ENCODE assay signal across 29 cellular contexts in genomic region chr15:33028495-33028894, GRCh38.
DNase-seq lines count a peak whose midpoint lies in the region; ATAC-seq and TF ChIP-seq lines count a peak whose summit lies in the region.
"Had no signal": no experiment of that assay in that cellular context is flagged by ENCODE, and none has a peak within 500 bp of the region (broad histone marks: within the 10 kb centered on the region; RNA-seq: fewer than 3 reads in every experiment).

No MANE protein-coding gene starts in this region.

- H3K14ac ChIP-seq in IMR-90 (replicated peaks; ENCODE audit: low read depth, low read length): 0 out of 2 replicates have a peak overlapping the region, but pooled peaks have one; percentile 35

- POLR2A ChIA-PET in IMR-90 (lab: Charles Lee; ENCODE audit: unreplicated experiment): no interaction called here

- in situ Hi-C loops in IMR-90 (cut with MboI; ENCODE audit: low sequenced_read_pairs): no loop called here

- intact Hi-C loops in IMR-90 (cut with micrococcal nuclease) (no loop called here), head of caudate nucleus (cut with DNase I) (no loop called here)

- H3K79me1 ChIP-seq in IMR-90 (ENCODE audit: low read depth in 1 of 2, low read length in 2 of 2): peaks cover 11 to 56% of the 10 kb centered on the region in 2 experiments; a peak in 2 of 4 replicates

- H3K4me1 Mint-ChIP-seq in osteocyte (ENCODE audit: unreplicated experiment): peaks cover 52% of the 10 kb centered on the region

- no peak overlapping the region for H3K18ac ChIP-seq in IMR-90 (ENCODE audit: low read depth, low read length)

- no peaks in the 10 kb centered on the region for H3K36me3 Mint-ChIP-seq in osteocyte (ENCODE audit: unreplicated experiment)
- H3K36me3 Mint-ChIP-seq: activated naive CD4-positive, alpha-beta T cell treated with anti-CD3 and anti-CD28 coated beads, Interleukin-2, amount 50 U/mL, for 72 hours had no signal

- TF ChIP-seq CTCF in IMR-90 (conservative IDR thresholded peaks at IDR 0.05; ENCODE audit: low read depth, low read length) (no peak), fibroblast of lung (conservative IDR thresholded peaks at IDR 0.05 in 1 of 2, IDR thresholded peaks at IDR 0.05 in 1 of 2; ENCODE audit: low read depth in 1 of 2, low read length in 2 of 2) (no peak), osteocyte (IDR thresholded peaks at IDR 0.05) (no peak)

- H3K4me1 ChIP-seq in IMR-90 (ENCODE audit: control insufficient read depth, insufficient read depth, low read length) (peaks cover 16% of the 10 kb centered on the region), fibroblast of lung (ENCODE audit: control insufficient read depth, extremely low read depth, insufficient read depth, low read length) (peaks cover 10% of the 10 kb centered on the region)
- H3K4me1 ChIP-seq: Caco-2, Peyer's patch, vagina had no signal

- H4K8ac ChIP-seq in IMR-90 (ENCODE audit: low read depth in 2 of 2, low read length in 2 of 2): no peak overlapping the region

- no peak overlapping the region for H4K5ac ChIP-seq in IMR-90 (ENCODE audit: low read depth, low read length)

- H2BK120ac ChIP-seq in IMR-90 (ENCODE audit: low read depth, low read length): no peak overlapping the region

- no peak overlapping the region for H2AK9ac ChIP-seq in IMR-90 (replicated peaks; ENCODE audit: low read depth, low read length, poor library complexity)

- peaks cover 55% of the 10 kb centered on the region; the same call in 1 of the 2 replicates for H4K20me1 ChIP-seq in IMR-90 (ENCODE audit: insufficient read depth, low read length)
- no peaks in the 10 kb centered on the region for H4K20me1 ChIP-seq in fibroblast of lung (ENCODE audit: control insufficient read depth, extremely low read depth, insufficient read depth, low read length)

- H3K27ac Mint-ChIP-seq in osteocyte (ENCODE audit: unreplicated experiment): peak overlapping the region; percentile 75
- H3K27ac Mint-ChIP-seq: activated CD8-positive, alpha-beta T cell treated with anti-CD3 and anti-CD28 coated beads for 36 hours; activated T-helper 2 cell treated with anti-CD3 and anti-CD28 coated beads, Interferon-gamma antibody, Interleukin-2, Interleukin-4, amounts not matched to agents 10 μg/mL and 5 μg/mL and 100 μg/mL, durations not matched to agents 14 hours and 24 hours and 36 hours; progenitor cell of endocrine pancreas had no signal

- dilution Hi-C loops in IMR-90 (cut with HindIII; ENCODE audit: low sequenced_read_pairs, unreplicated experiment): no loop called here

- no peak for ATAC-seq in IMR-90 (ENCODE audit: low read depth)
- no peak for ATAC-seq in GM18868 (IDR thresholded peaks at IDR 0.05; ENCODE audit: unreplicated experiment)
- ATAC-seq: activated CD8-positive, alpha-beta T cell treated with anti-CD3 and anti-CD28 coated beads for 36 hours; esophagus mucosa; HepG2; sciatic nerve had no signal

- no peak overlapping the region for H3K4me3 ChIP-seq in IMR-90 (ENCODE audit: insufficient read depth, low read depth, low read length)
- H3K4me3 ChIP-seq in fibroblast of lung (replicated peaks in 1 of 4; ENCODE audit: control extremely low read depth in 1 of 4, insufficient read depth in 1 of 4, low read depth in 3 of 4, low read length in 4 of 4): no peak overlapping the region
- H3K4me3 ChIP-seq: cardiac muscle cell, lung, Peyer's patch, SJSA1, vagina had no signal

- H2AK5ac ChIP-seq in IMR-90 (ENCODE audit: low read depth, low read length): no peak overlapping the region

- no peak for TF ChIP-seq RAD21 in IMR-90 (IDR thresholded peaks at IDR 0.05; ENCODE audit: low read length)

- DNase-seq in IMR-90 (peak; percentile 37), RPMI8226 (peak; percentile 25), fibroblast of lung (ENCODE audit: low read depth in 2 of 2) (peak; percentile 25 to 29), osteocyte (ENCODE audit: extremely low spot score, unreplicated experiment) (no peak), head of caudate nucleus (no peak), NOMO-1 treated with dmso at 0.1 percent for 144 hours (lab: John Stamatoyannopoulos, UW; ENCODE audit: unreplicated experiment) (no peak)
- no peak for DNase-seq in activated CD4-positive, alpha-beta T cell treated with anti-CD3 and anti-CD28 coated beads for 48 hours
- DNase-seq: activated CD4-positive, alpha-beta T cell treated with anti-CD3 and anti-CD28 coated beads for 1 hour; activated CD8-positive, alpha-beta T cell treated with anti-CD3 and anti-CD28 coated beads for 36 hours; anterior cingulate cortex; Caco-2; GOT3; islet precursor cell; NCI-H1048; NCI-H187 treated with DMSO at 0.1 percent for 48 hours; Peyer's patch; stimulated activated naive CD4-positive, alpha-beta T cell had no signal

- H2BK20ac ChIP-seq in IMR-90 (ENCODE audit: low read depth, low read length): no peak overlapping the region

- BruUV-seq in IMR-90 (replicated peaks; lab: Mats Ljungman, UMichigan): no TSS peak

- no CpG with 5 or more reads among the region's 4 CpGs for WGBS in IMR-90 (ENCODE audit: extremely low coverage in 2 of 2, insufficient read length in 1 of 2), 2 experiments

- H3K56ac ChIP-seq in IMR-90 (ENCODE audit: extremely low read depth, insufficient read depth, low read length): no peak overlapping the region

- H3K4ac ChIP-seq in IMR-90 (ENCODE audit: low read depth, low read length): no peak overlapping the region

- CTCF ChIA-PET in IMR-90 (lab: Yijun Ruan, JAX): no interaction called here

- H3K27me3 Mint-ChIP-seq in osteocyte (ENCODE audit: unreplicated experiment): no peaks in the 10 kb centered on the region
- H3K27me3 Mint-ChIP-seq: activated CD8-positive, alpha-beta T cell treated with anti-CD3 and anti-CD28 coated beads for 36 hours; progenitor cell of endocrine pancreas had no signal

- H2BK15ac ChIP-seq in IMR-90 (ENCODE audit: low read depth, low read length): no peak overlapping the region

- peak overlapping the region; percentile 46; the same call in 1 of the 2 replicates for H3K9ac ChIP-seq in IMR-90 (ENCODE audit: low read depth, low read length)
- no peak overlapping the region for H3K9ac ChIP-seq in fibroblast of lung (ENCODE audit: insufficient read depth, low read length)

- H4K91ac ChIP-seq in IMR-90 (ENCODE audit: insufficient read depth, low read depth, low read length): no peak overlapping the region

- no peak overlapping the region for H3K4me3 Mint-ChIP-seq in osteocyte (ENCODE audit: unreplicated experiment)
- H3K4me3 Mint-ChIP-seq: activated CD8-positive, alpha-beta T cell treated with anti-CD3 and anti-CD28 coated beads for 36 hours had no signal

- H3K27ac ChIP-seq in IMR-90 (ENCODE audit: insufficient read depth, low read length) (peak overlapping the region; percentile 25; the same call in 1 of the 2 replicates), fibroblast of lung (ENCODE audit: insufficient read depth, low read length) (no peak overlapping the region)
- H3K27ac ChIP-seq: cardiac muscle cell, neutrophil, Peyer's patch, SJSA1, vagina had no signal

- no peaks in the 10 kb centered on the region; the same call in 1 of the 2 replicates for H3K9me1 ChIP-seq in IMR-90 (ENCODE audit: insufficient read depth, low read length)

- no peaks in the 10 kb centered on the region for H3K9me3 Mint-ChIP-seq in osteocyte (ENCODE audit: unreplicated experiment)
- H3K9me3 Mint-ChIP-seq: activated CD8-positive, alpha-beta T cell treated with anti-CD3 and anti-CD28 coated beads for 36 hours; activated naive CD4-positive, alpha-beta T cell treated with anti-CD3 and anti-CD28 coated beads, Interleukin-2, amount 50 U/mL, for 72 hours; activated T-helper 2 cell treated with anti-CD3 and anti-CD28 coated beads, Interferon-gamma antibody, Interleukin-2, Interleukin-4, amounts not matched to agents 10 μg/mL and 5 μg/mL and 100 μg/mL, durations not matched to agents 14 hours and 24 hours and 36 hours had no signal

- peaks cover 54% of the 10 kb centered on the region for H3K79me2 ChIP-seq in fibroblast of lung (ENCODE audit: control insufficient read depth, insufficient read depth, low read length)

- H2AFZ ChIP-seq in IMR-90 (replicated peaks; ENCODE audit: low read length, poor library complexity) (no peak overlapping the region), fibroblast of lung (ENCODE audit: low read length) (no peak overlapping the region)

- no peaks in the 10 kb centered on the region for H3K27me3 ChIP-seq in IMR-90 (ENCODE audit: control insufficient read depth, insufficient read depth, low read length)
- H3K27me3 ChIP-seq in fibroblast of lung (ENCODE audit: control insufficient read depth, insufficient read depth, low read length): no peaks in the 10 kb centered on the region
- H3K27me3 ChIP-seq: cardiac muscle cell, neutrophil, Peyer's patch, SJSA1, vagina had no signal

- H3K4me2 ChIP-seq in IMR-90 (ENCODE audit: low read depth, low read length) (peak overlapping the region; percentile 23), fibroblast of lung (ENCODE audit: extremely low read depth, insufficient read depth, low read length) (no peak overlapping the region)

- H3K9me3 ChIP-seq in IMR-90 (ENCODE audit: control insufficient read depth, insufficient read depth, low read length): no peaks in the 10 kb centered on the region
- H3K9me3 ChIP-seq in fibroblast of lung (ENCODE audit: control insufficient read depth, insufficient read depth, low read depth, low read length): no peaks in the 10 kb centered on the region
- H3K9me3 ChIP-seq: Caco-2, neutrophil, Peyer's patch, SJSA1, vagina had no signal

- H2BK5ac ChIP-seq in IMR-90 (ENCODE audit: low read depth, low read length, poor library complexity, severe bottlenecking): no peak overlapping the region

- H3K23ac ChIP-seq in IMR-90 (ENCODE audit: low read depth, low read length): 0 out of 2 replicates have a peak overlapping the region, but pooled peaks have one; percentile 66

- H3K36me3 ChIP-seq in IMR-90 (ENCODE audit: control insufficient read depth, insufficient read depth, low read length): no peaks in the 10 kb centered on the region
- H3K36me3 ChIP-seq in fibroblast of lung (ENCODE audit: control insufficient read depth, insufficient read depth, low read length): no peaks in the 10 kb centered on the region
- H3K36me3 ChIP-seq: cardiac muscle cell, neutrophil, Peyer's patch, SJSA1, vagina had no signal

- no peak for TF ChIP-seq POLR2A in IMR-90 (IDR thresholded peaks at IDR 0.05; ENCODE audit: low read depth, low read length)

TF ChIP-seq in IMR-90, 13 proteins besides CTCF, POLR2A, EP300 and RAD21 (continues in another document):
- TF ChIP-seq CEBPB (IDR thresholded peaks at IDR 0.05; ENCODE audit: low read depth, low read length): no peak
- TF ChIP-seq ELK1 (IDR thresholded peaks at IDR 0.05; ENCODE audit: borderline replicate concordance, low read depth, low read length): no peak
- no peak for TF ChIP-seq FOS (IDR thresholded peaks at IDR 0.05; ENCODE audit: low read depth, low read length)

Comparison
In these comparisons a context has a peak if more than half of its experiments do, and no peak if none do; other contexts are left out.
1. DNase-seq: peak in IMR-90 (single experiment), RPMI8226 (single experiment) and fibroblast of lung (2 of 2); none in osteocyte (single experiment), activated CD4-positive, alpha-beta T cell treated with anti-CD3 and anti-CD28 coated beads for 48 hours (single experiment), head of caudate nucleus (0 of 42) and NOMO-1 treated with dmso at 0.1 percent for 144 hours (single experiment).